1 cellular context compared by ENCODE assay signal in genomic region chr10:35562427-35562826, GRCh38.
TF ChIP-seq lines count a peak whose summit lies in the region.

No MANE protein-coding gene starts in this region.

TF ChIP-seq in IMR-90, 13 proteins besides CTCF, POLR2A, EP300 and RAD21:
- TF ChIP-seq CHD1 (IDR thresholded peaks at IDR 0.05; ENCODE audit: low read depth, low read length) (no peak), USF2 (IDR thresholded peaks at IDR 0.05; ENCODE audit: low read depth, low read length) (no peak), RCOR1 (IDR thresholded peaks at IDR 0.05; ENCODE audit: insufficient replicate concordance, low read length) (no peak), MAZ (IDR thresholded peaks at IDR 0.05; ENCODE audit: borderline replicate concordance, low read depth, low read length) (no peak)
TF ChIP-seq in IMR-90: peak in this region for 0.
